ENCODE assay signal across 11 cellular contexts in the genomic region with DNA sequence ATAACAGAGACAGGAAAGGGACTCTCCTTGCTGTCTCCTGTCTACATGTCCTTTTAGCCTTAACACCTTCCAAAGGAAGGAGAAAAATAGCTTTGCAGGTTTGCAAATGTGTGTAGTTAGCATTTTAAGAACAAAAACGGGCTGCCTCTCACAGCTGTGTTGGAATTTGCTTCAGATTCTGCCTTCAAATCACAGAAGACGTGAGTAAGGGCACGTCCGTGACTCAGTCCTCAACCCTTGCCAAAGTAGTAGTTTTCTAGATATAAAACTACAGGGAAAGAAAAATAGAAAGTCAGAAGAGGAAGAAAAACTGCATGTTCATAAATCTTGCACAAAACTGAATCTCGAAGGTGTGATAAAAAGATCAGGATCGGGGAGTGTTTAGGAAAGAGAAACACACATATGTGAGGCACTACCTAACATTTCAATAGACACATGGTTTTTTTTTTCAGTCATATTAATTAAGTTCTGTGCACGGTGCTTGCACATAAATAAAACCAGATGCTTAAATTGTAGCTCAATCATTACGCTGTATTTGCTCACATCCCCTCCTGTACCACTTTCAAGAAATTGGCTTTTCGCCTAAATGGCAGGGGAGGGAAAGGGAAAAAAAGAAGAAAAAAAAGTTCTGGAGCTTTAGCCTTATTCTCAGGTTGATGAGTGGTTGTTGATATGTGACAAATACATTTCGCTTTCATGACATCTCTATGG.
DNase-seq lines count a peak whose midpoint lies in the region; ATAC-seq, FAIRE-seq and TF ChIP-seq lines count a peak whose summit lies in the region.
"Had no signal": no experiment of that assay in that cellular context is flagged by ENCODE, and none has a peak within 500 bp of the region (broad histone marks: within the 10 kb centered on the region; RNA-seq: fewer than 3 reads in every experiment).

No MANE protein-coding gene starts in this region.

- no peaks in the 10 kb centered on the region for H3K36me3 Mint-ChIP-seq in naive thymus-derived CD4-positive, alpha-beta T cell

- TF ChIP-seq EP300 in A549 (IDR thresholded peaks at IDR 0.05) = no peak

- H3K27ac ChIP-seq in A549 (peak overlapping the region; percentile 55 to 73), HUES64 (ENCODE audit: low read depth, low read length) (peak overlapping the region; percentile 34; the same call in 1 of the 2 replicates), keratinocyte (ENCODE audit: control insufficient read depth, insufficient read depth, low read length) (peak overlapping the region; percentile 11)
- no peak overlapping the region for H3K27ac ChIP-seq in naive thymus-derived CD4-positive, alpha-beta T cell (ENCODE audit: low read depth, low read length)
- H3K27ac ChIP-seq: C4-2B had no signal

- no peak for TF ChIP-seq RAD21 in A549 (conservative IDR thresholded peaks at IDR 0.05 in 1 of 2, IDR thresholded peaks at IDR 0.05 in 1 of 2)

- WGBS in A549 (ENCODE audit: missing lambda C conversion rate) = 17% methylated on average over 10 of the region's 10 CpGs
- WGBS in HUES64 = 60% methylated on average over 9 of the region's 10 CpGs

- H3K36me3 ChIP-seq in HUES64 (ENCODE audit: insufficient read depth, low read length) = no peaks in the 10 kb centered on the region
- H3K36me3 ChIP-seq in keratinocyte (ENCODE audit: control insufficient read depth in 2 of 2, extremely low read depth in 1 of 2, insufficient read depth in 2 of 2, low read length in 2 of 2) = no peaks in the 10 kb centered on the region
- no peaks in the 10 kb centered on the region for H3K36me3 ChIP-seq in naive thymus-derived CD4-positive, alpha-beta T cell (ENCODE audit: control insufficient read depth in 2 of 3, insufficient read depth in 3 of 3, low read length in 3 of 3)

- peaks cover 56% of the 10 kb centered on the region for H3K4me1 ChIP-seq in A549
- H3K4me1 ChIP-seq in HUES64 (ENCODE audit: insufficient read depth, low read length) = peaks cover 55% of the 10 kb centered on the region
- H3K4me1 ChIP-seq in keratinocyte (ENCODE audit: control insufficient read depth, extremely low read depth, insufficient read depth, low read length) = peaks cover 30% of the 10 kb centered on the region
- no peaks in the 10 kb centered on the region for H3K4me1 ChIP-seq in naive thymus-derived CD4-positive, alpha-beta T cell (ENCODE audit: control insufficient read depth in 2 of 2, insufficient read depth in 2 of 2, low read length in 2 of 2)

- peaks cover 55% of the 10 kb centered on the region for H3K79me2 ChIP-seq in keratinocyte (ENCODE audit: control insufficient read depth, insufficient read depth, low read length)

- dilution Hi-C loops in keratinocyte (cut with MboI; ENCODE audit: extremely low pct_ligation_motif_present, low sequenced_read_pairs) = no loop called here

- H3K4me3 ChIP-seq in A549 = peak overlapping the region; percentile 16; the same call in 1 of the 3 replicates
- no peak overlapping the region for H3K4me3 ChIP-seq in HUES64 (ENCODE audit: low read length)
- peak overlapping the region in 2 of 3 experiments; percentile 33 to 53 for H3K4me3 ChIP-seq in keratinocyte (ENCODE audit: control insufficient read depth in 2 of 3, extremely low read depth in 1 of 3, insufficient read depth in 2 of 3, low read depth in 1 of 3, low read length in 3 of 3)
- no peak overlapping the region for H3K4me3 ChIP-seq in naive thymus-derived CD4-positive, alpha-beta T cell (ENCODE audit: low read length)

- no peak overlapping the region for H2AFZ ChIP-seq in keratinocyte (ENCODE audit: control insufficient read depth, low read length)

- H3K4me3 Mint-ChIP-seq in naive thymus-derived CD4-positive, alpha-beta T cell = no peak overlapping the region
- H3K4me3 Mint-ChIP-seq: activated CD4-positive, alpha-beta T cell treated with anti-CD3 and anti-CD28 coated beads, Interleukin-2, amount 10 ng/mL, durations not matched to agents 24 days and 14 days had no signal

- CTCF ChIA-PET in A549 (lab: Yijun Ruan, JAX) = interaction anchor here (0.6 kb wide), 1 partner anchor 136 kb away, joined by 3 read pairs; no protein-coding TSS in a partner anchor
- CTCF ChIA-PET in naive thymus-derived CD4-positive, alpha-beta T cell (lab: Charles Lee) = interaction anchor here (0.6 to 0.7 kb wide), 3 partner anchors 66 to 1014 kb away, joined by 3 read pairs; no protein-coding TSS in a partner anchor

- no peaks in the 10 kb centered on the region for H4K20me1 ChIP-seq in keratinocyte (ENCODE audit: control insufficient read depth, extremely low read depth, insufficient read depth, low read length)

- peaks cover 2 to 60% (median 22%) of the 10 kb centered on the region in 5 donors for H3K27me3 Mint-ChIP-seq in naive thymus-derived CD4-positive, alpha-beta T cell

- peak; percentile 59 to 75; a peak in 4 of 6 replicates for ATAC-seq in A549
- ATAC-seq in naive thymus-derived CD4-positive, alpha-beta T cell = no peak
- no peak for ATAC-seq in HG03460 (IDR thresholded peaks at IDR 0.05; ENCODE audit: unreplicated experiment)
- ATAC-seq in GM18873 (IDR thresholded peaks at IDR 0.05; ENCODE audit: low FRiP score, unreplicated experiment) = no peak

- H3K9me1 ChIP-seq in keratinocyte (ENCODE audit: control insufficient read depth, extremely low read depth, insufficient read depth, low read length) = no peaks in the 10 kb centered on the region

- no peak for TF ChIP-seq POLR2A in A549 (IDR thresholded peaks at IDR 0.05; ENCODE audit: low read length)

- H3K27me3 ChIP-seq in HUES64 (ENCODE audit: insufficient read depth, low read length) = no peaks in the 10 kb centered on the region
- H3K27me3 ChIP-seq in keratinocyte (ENCODE audit: control insufficient read depth, extremely low read depth, insufficient read depth, low read length) = no peaks in the 10 kb centered on the region
- peaks cover 3 to 4% of the 10 kb centered on the region in 2 donors for H3K27me3 ChIP-seq in naive thymus-derived CD4-positive, alpha-beta T cell (ENCODE audit: control insufficient read depth in 2 of 2, insufficient read depth in 2 of 2, low read length in 2 of 2)

- no peaks in the 10 kb centered on the region for H3K4me1 Mint-ChIP-seq in naive thymus-derived CD4-positive, alpha-beta T cell
- H3K4me1 Mint-ChIP-seq: activated CD4-positive, alpha-beta T cell treated with anti-CD3 and anti-CD28 coated beads, Interleukin-2, amount 10 ng/mL, durations not matched to agents 24 days and 14 days had no signal

- H3K9me3 Mint-ChIP-seq in naive thymus-derived CD4-positive, alpha-beta T cell = no peaks in the 10 kb centered on the region
- H3K9me3 Mint-ChIP-seq: activated CD4-positive, alpha-beta T cell treated with anti-CD3 and anti-CD28 coated beads, Interleukin-2, amount 10 ng/mL, durations not matched to agents 24 days and 14 days had no signal

- no peak overlapping the region for H3K27ac Mint-ChIP-seq in naive thymus-derived CD4-positive, alpha-beta T cell
- H3K27ac Mint-ChIP-seq: activated CD4-positive, alpha-beta T cell treated with anti-CD3 and anti-CD28 coated beads, Interleukin-2, amount 10 ng/mL, durations not matched to agents 24 days and 14 days had no signal

- intact Hi-C loops in naive thymus-derived CD4-positive, alpha-beta T cell (cut with micrococcal nuclease) = no loop called here

- H3K9ac ChIP-seq in HUES64 (ENCODE audit: low read depth, low read length) = no peak overlapping the region
- peak overlapping the region; percentile 14 for H3K9ac ChIP-seq in keratinocyte (ENCODE audit: control insufficient read depth, extremely low read depth, insufficient read depth, low read length)

- FAIRE-seq in A549 (lab: Jason Lieb, UNC) (no peak), keratinocyte (lab: Jason Lieb, UNC) (peak; percentile 52), frontal cortex (lab: Jason Lieb, UNC) (no peak)

- TF ChIP-seq CTCF in A549 (IDR thresholded peaks at IDR 0.05) (no peak), keratinocyte (optimal IDR thresholded peaks at IDR 0.05 in 1 of 3, IDR thresholded peaks at IDR 0.05 in 1 of 3, conservative IDR thresholded peaks at IDR 0.05 in 1 of 3; ENCODE audit: extremely low read depth in 1 of 3, insufficient read depth in 2 of 3, low read length in 3 of 3) (no peak)

- H3K4me2 ChIP-seq in A549 = peak overlapping the region; percentile 91
- H3K4me2 ChIP-seq in keratinocyte (ENCODE audit: control insufficient read depth, extremely low read depth, insufficient read depth, low read depth, low read length) = peak overlapping the region; percentile 87

- POLR2A ChIA-PET in A549 (lab: Yijun Ruan, JAX) = interaction anchor here (2.3 kb wide), 1 partner anchor 72 kb away, joined by 5 read pairs; a partner anchor contains a TSS
- POLR2A ChIA-PET in naive thymus-derived CD4-positive, alpha-beta T cell (lab: Charles Lee) = no interaction called here

- DNase-seq in A549 (ENCODE audit: low read depth in 1 of 2, low spot score in 1 of 2) = no peak
- peak; percentile 32 for DNase-seq in amniotic stem cell (lab: John Stamatoyannopoulos, UW)
- no peak for DNase-seq in keratinocyte (ENCODE audit: low read depth, low spot score)
- no peak for DNase-seq in naive thymus-derived CD4-positive, alpha-beta T cell
- DNase-seq in frontal cortex (ENCODE audit: low spot score in 2 of 2) = no peak
- DNase-seq: activated CD4-positive, alpha-beta T cell treated with anti-CD3 and anti-CD28 coated beads, Interleukin-2, amount 10 ng/mL, durations not matched to agents 24 days and 14 days; NCI-H2029 treated with DMSO at 0.1 percent for 48 hours had no signal

- H3K9me3 ChIP-seq in A549 (no peaks in the 10 kb centered on the region), HUES64 (ENCODE audit: insufficient read depth, low read depth, low read length) (no peaks in the 10 kb centered on the region), keratinocyte (ENCODE audit: control insufficient read depth, low read depth, low read length) (no peaks in the 10 kb centered on the region)
- H3K9me3 ChIP-seq in naive thymus-derived CD4-positive, alpha-beta T cell (ENCODE audit: control insufficient read depth in 2 of 3, low read length in 3 of 3) = no peaks in the 10 kb centered on the region

TF ChIP-seq in A549, 52 proteins besides CTCF, POLR2A, EP300 and RAD21:
- TF ChIP-seq NR3C1 (IDR thresholded peaks at IDR 0.05) (no peak), MAFK (IDR thresholded peaks at IDR 0.05; ENCODE audit: partially characterized antibody) (peak; percentile 29)

Comparison
In these comparisons a context has a peak if more than half of its experiments do, and no peak if none do; other contexts are left out.
1. ATAC-seq: peak in A549 (2 of 2); none in naive thymus-derived CD4-positive, alpha-beta T cell (single experiment), HG03460 (single experiment) and GM18873 (single experiment).
2. H3K4me3 ChIP-seq: peak in A549 (single experiment) and keratinocyte (2 of 3); none in HUES64 (single experiment) and naive thymus-derived CD4-positive, alpha-beta T cell (single experiment).